ENCODE assay signal across 9 cellular contexts in the genomic region with DNA sequence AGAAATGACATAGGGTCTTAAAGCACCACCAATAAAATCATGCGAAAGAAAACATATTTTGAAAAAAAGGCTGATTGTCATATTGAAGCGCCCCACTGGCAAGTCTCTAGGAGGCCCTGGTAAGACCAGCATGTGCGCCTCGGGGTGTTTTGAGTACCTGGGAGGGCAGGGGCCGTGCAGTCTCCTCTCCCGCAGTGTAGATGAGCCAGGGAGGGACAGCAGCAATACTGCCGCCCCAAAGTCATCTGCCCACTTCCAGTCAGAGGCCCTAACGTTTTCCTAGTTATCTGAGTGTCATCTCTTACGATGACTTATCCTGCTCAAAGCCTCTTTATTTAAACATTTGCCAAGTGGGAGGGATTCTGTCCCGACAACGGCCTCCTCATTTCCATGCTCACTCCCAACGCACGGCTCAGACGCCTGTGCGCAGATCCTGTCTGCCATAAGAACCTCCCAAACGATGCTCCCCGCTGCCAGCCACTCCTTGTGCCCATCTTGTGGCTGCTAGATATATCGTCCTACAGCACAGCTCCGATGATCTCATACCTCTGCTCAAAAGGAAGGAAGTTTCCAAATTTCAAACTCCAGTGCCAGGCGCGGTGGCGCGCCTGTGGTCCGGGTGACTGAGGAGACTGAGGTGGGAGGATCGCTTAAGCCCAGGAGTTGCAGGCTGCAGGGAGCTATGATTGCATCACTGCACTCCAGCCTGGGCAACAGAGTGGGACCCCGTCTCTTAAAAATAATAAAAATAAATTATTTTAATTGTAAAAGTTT. TPM values are rescaled to one million over a fixed set of nuclear protein-coding genes. Genes with fewer than 3 reads are reported as not detected.
A peak's percentile ranks its signal among the peaks of the same experiment; 100 is the strongest.
DNase-seq lines count a peak whose midpoint lies in the region; ATAC-seq and TF ChIP-seq lines count a peak whose summit lies in the region.
"Had no signal": no experiment of that assay in that cellular context is flagged by ENCODE, and none has a peak within 500 bp of the region (broad histone marks: within the 10 kb centered on the region; RNA-seq: fewer than 3 reads in every experiment).

No MANE protein-coding gene starts in this region.

- DNase-seq in MG63 (peak; percentile 58), inferior parietal cortex (ENCODE audit: extremely low spot score) (peak; percentile 54), gastrocnemius medialis (peak; percentile 13 to 45), NCI-H748 treated with DMSO at 0.1 percent for 48 hours (lab: John Stamatoyannopoulos, UW) (no peak)
- DNase-seq in activated T-cell treated with anti-CD3 and anti-CD28 coated beads, Interleukin-2, amount 50 U/mL, for 4 hours, result no peak

- no peak overlapping the region for H3K4me3 ChIP-seq in MG63
- H3K4me3 ChIP-seq in gastrocnemius medialis, result no peak overlapping the region

- H3K4me3 Mint-ChIP-seq in activated T-cell treated with anti-CD3 and anti-CD28 coated beads, Interleukin-2, amount 50 U/mL, for 4 hours, result no peak overlapping the region
- H3K4me3 Mint-ChIP-seq: brain had no signal

- intact Hi-C loops in gastrocnemius medialis (cut with DNase I; ENCODE audit: low total_unique reads), result loop anchor here (5.0 kb wide), 1 partner anchor 404 kb away; no protein-coding TSS in a partner anchor

- H3K36me3 ChIP-seq in MG63 (no peaks in the 10 kb centered on the region), gastrocnemius medialis (no peaks in the 10 kb centered on the region)

- no peak for TF ChIP-seq CTCF in VCaP (conservative IDR thresholded peaks at IDR 0.05)
- no peak for TF ChIP-seq CTCF in gastrocnemius medialis (IDR thresholded peaks at IDR 0.05 in 4 of 5, conservative IDR thresholded peaks at IDR 0.05 in 1 of 5)

- H3K9me3 Mint-ChIP-seq in activated T-cell treated with anti-CD3 and anti-CD28 coated beads, Interleukin-2, amount 50 U/mL, for 4 hours, result no peaks in the 10 kb centered on the region
- H3K9me3 Mint-ChIP-seq: brain had no signal

- H3K4me1 ChIP-seq in gastrocnemius medialis, result no peaks in the 10 kb centered on the region

- ATAC-seq in gastrocnemius medialis (peak in 1 of 2 donors; percentile 31), HG02938 (IDR thresholded peaks at IDR 0.05; ENCODE audit: unreplicated experiment) (no peak), HG02571 (IDR thresholded peaks at IDR 0.05; ENCODE audit: unreplicated experiment) (no peak)
- ATAC-seq in activated T-cell treated with anti-CD3 and anti-CD28 coated beads, Interleukin-2, amount 50 U/mL, for 4 hours, result no peak

- H3K27me3 ChIP-seq in MG63 (no peaks in the 10 kb centered on the region), gastrocnemius medialis (no peaks in the 10 kb centered on the region)

- H3K4me1 Mint-ChIP-seq in activated T-cell treated with anti-CD3 and anti-CD28 coated beads, Interleukin-2, amount 50 U/mL, for 4 hours (ENCODE audit: low read depth), result peaks cover 4% of the 10 kb centered on the region

- peak overlapping the region; percentile 30 for H3K27ac ChIP-seq in VCaP
- H3K27ac ChIP-seq in gastrocnemius medialis, result peak overlapping the region in 1 of 4 donors; percentile 6

- H3K9me3 ChIP-seq in MG63 (no peaks in the 10 kb centered on the region), gastrocnemius medialis (no peaks in the 10 kb centered on the region)

- no peak for TF ChIP-seq POLR2A in gastrocnemius medialis (IDR thresholded peaks at IDR 0.05)

- H3K36me3 Mint-ChIP-seq in activated T-cell treated with anti-CD3 and anti-CD28 coated beads, Interleukin-2, amount 50 U/mL, for 4 hours (ENCODE audit: insufficient read depth), result no peaks in the 10 kb centered on the region

- in situ Hi-C loops in gastrocnemius medialis (cut with MboI; ENCODE audit: low sequenced_read_pairs in 4 of 4), result loop anchor here (5.0 to 25.0 kb wide), 4 partner anchors 99 to 404 kb away; no protein-coding TSS in a partner anchor

- H3K27me3 Mint-ChIP-seq in activated T-cell treated with anti-CD3 and anti-CD28 coated beads, Interleukin-2, amount 50 U/mL, for 4 hours (ENCODE audit: low read depth), result no peaks in the 10 kb centered on the region
- H3K27me3 Mint-ChIP-seq: brain had no signal

RNA-seq across cellular contexts. Expression of a gene that starts 17.2 kb away (rescaled TPM):
- total RNA-seq in MG63 (2014; rRNA removed; shearing (Covaris generic); ENCODE audit: low replicate concordance), result 0.26 TPM in 1 of 2 replicates, not detected in the other
- not detected for total RNA-seq in gastrocnemius medialis
- total RNA-seq in activated T-cell treated with anti-CD3 and anti-CD28 coated beads, Interleukin-2, amount 50 U/mL, for 4 hours, result not detected

RNA-seq across cellular contexts. Expression of a gene that starts 45.3 kb away (rescaled TPM):
- total RNA-seq in MG63 (2014; rRNA removed; shearing (Covaris generic); ENCODE audit: low replicate concordance), result 47.2 and 62.0 TPM in 2 replicates
- 10 to 100 TPM; 13.3 to 24.8 (median 18.2) TPM for total RNA-seq in gastrocnemius medialis
- 10 to 100 TPM in 2 of 3 donors, 1 to 10 TPM in 1; 6.9 to 11.0 (median 10.7) TPM for total RNA-seq in activated T-cell treated with anti-CD3 and anti-CD28 coated beads, Interleukin-2, amount 50 U/mL, for 4 hours

Comparison
In these comparisons a context has a peak if more than half of its experiments do, and no peak if none do; other contexts are left out.
1. DNase-seq: peak in MG63 (single experiment), inferior parietal cortex (single experiment) and gastrocnemius medialis (2 of 2); none in activated T-cell treated with anti-CD3 and anti-CD28 coated beads, Interleukin-2, amount 50 U/mL, for 4 hours (single experiment) and NCI-H748 treated with DMSO at 0.1 percent for 48 hours (single experiment).